ENCODE assay signal across 23 cellular contexts in the genomic region with DNA sequence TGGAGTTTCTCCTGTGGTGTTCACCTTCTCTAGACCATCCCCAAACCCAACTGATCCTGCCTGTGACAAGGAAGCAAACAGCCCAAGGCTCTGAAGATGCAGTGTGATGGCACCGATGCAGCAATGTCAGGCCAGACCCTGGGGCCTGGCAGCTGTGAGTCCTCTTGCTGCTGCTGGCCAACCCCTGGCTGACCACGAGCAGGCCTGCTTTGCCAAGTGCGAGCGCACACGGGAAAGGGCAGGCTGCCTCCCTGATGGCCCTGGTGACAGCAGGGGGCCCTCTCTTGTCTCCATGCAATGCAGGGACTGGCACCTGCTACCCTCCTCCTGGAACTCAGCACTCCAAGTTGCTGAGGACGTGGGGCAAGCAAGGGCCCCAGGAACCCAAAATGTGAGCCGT. TPM values are rescaled to one million over a fixed set of nuclear protein-coding genes. Genes with fewer than 3 reads are reported as not detected.
"Had no signal": no experiment of that assay in that cellular context is flagged by ENCODE, and none has a peak within 500 bp of the region (broad histone marks: within the 10 kb centered on the region; RNA-seq: fewer than 3 reads in every experiment).

No MANE protein-coding gene starts in this region.

- H3K4me1 ChIP-seq: adrenal gland had no signal

- H3K4me3 ChIP-seq: adrenal gland had no signal

- DNase-seq: activated CD4-positive, alpha-beta T cell treated with anti-CD3 and anti-CD28 coated beads for 48 hours; activated CD4-positive, alpha-beta T cell treated with anti-CD3 and anti-CD28 coated beads, Interleukin-2, amount 50 U/mL, for 4 hours; activated CD4-positive, CD25-positive, alpha-beta regulatory T cell treated with anti-CD3 and anti-CD28 coated beads, Interleukin-2, amount 50 U/mL, for 72 hours; activated CD8-positive, alpha-beta memory T cell treated with anti-CD3 and anti-CD28 coated beads, Interleukin-2, amount 50 U/mL, for 48 hours; activated CD8-positive, alpha-beta T cell treated with anti-CD3 and anti-CD28 coated beads, Interleukin-2, amount 10 ng/mL, durations not matched to agents 7 days and 5 days; activated naive CD4-positive, alpha-beta T cell treated with anti-CD3 and anti-CD28 coated beads, Interleukin-2, amount 50 U/mL, for 16 hours; activated naive CD8-positive, alpha-beta T cell treated with anti-CD3 and anti-CD28 coated beads, Interleukin-2, amount 10 ng/mL, durations not matched to agents 7 days and 5 days; activated T-cell treated with anti-CD3 and anti-CD28 coated beads, Interleukin-2, amount 50 U/mL, for 1 hour; adrenal gland; KG1; NCI-H1092; NCI-H1417 treated with DMSO at 0.1 percent for 48 hours; NCI-H1694; NCI-H2029 treated with DMSO at 0.1 percent for 48 hours; NCI-H510A treated with DMSO at 0.1 percent for 48 hours; NCI-H69; PC-3; SHP77 treated with DMSO at 0.1 percent for 48 hours had no signal

- FAIRE-seq: RCC 7860 had no signal

- H3K36me3 ChIP-seq: adrenal gland had no signal

- H3K9me3 ChIP-seq: adrenal gland had no signal

- H3K27ac ChIP-seq: adrenal gland had no signal

- ATAC-seq: activated CD8-positive, alpha-beta T cell treated with anti-CD3 and anti-CD28 coated beads, Interleukin-2, amount 10 ng/mL, durations not matched to agents 7 days and 5 days; PC-3; WTC11 had no signal

RNA-seq across cellular contexts. Expression of gene VSTM2B, which starts 5.4 kb away (rescaled TPM):
- total RNA-seq: activated CD8-positive, alpha-beta T cell treated with anti-CD3 and anti-CD28 coated beads, Interleukin-2, amount 10 ng/mL, durations not matched to agents 7 days and 5 days; activated naive CD8-positive, alpha-beta T cell treated with anti-CD3 and anti-CD28 coated beads, Interleukin-2, amount 10 ng/mL, durations not matched to agents 7 days and 5 days; adrenal gland; LHCN-M2; M059J; PC-3; SK-MEL-5 had no signal
